Comparison of ENCODE assay signal across 14 cellular contexts in genomic region chr6:19731286-19731685, GRCh38.
DNase-seq lines count a peak whose midpoint lies in the region; ATAC-seq, FAIRE-seq and TF ChIP-seq lines count a peak whose summit lies in the region.
"Had no signal": no experiment of that assay in that cellular context is flagged by ENCODE, and none has a peak within 500 bp of the region (broad histone marks: within the 10 kb centered on the region; RNA-seq: fewer than 3 reads in every experiment).

No MANE protein-coding gene starts in this region.

- no peaks in the 10 kb centered on the region for H3K9me3 ChIP-seq in MG63
- H3K9me3 ChIP-seq in K562 (replicated peaks; ENCODE audit: control insufficient read depth, insufficient read depth, low read depth, low read length), result no peaks in the 10 kb centered on the region
- peaks cover 0 to 5% of the 10 kb centered on the region in 2 donors for H3K9me3 ChIP-seq in right atrium auricular region
- H3K9me3 ChIP-seq: prostate gland had no signal

- CTCF ChIA-PET in BJ (lab: Yijun Ruan, JAX) (no interaction called here), K562 (lab: Yijun Ruan, JAX; ENCODE audit: low intra/inter-chr PET ratio) (no interaction called here)

- H4K20me1 ChIP-seq in K562 (replicated peaks; ENCODE audit: control insufficient read depth, insufficient read depth, low read length), result no peaks in the 10 kb centered on the region

- H3K27ac ChIP-seq in K562 (ENCODE audit: extremely low read depth, low read depth, low read length) (no peak overlapping the region), right atrium auricular region (no peak overlapping the region)
- H3K27ac ChIP-seq: prostate gland had no signal

- H3K36me3 ChIP-seq in BJ (ENCODE audit: control insufficient read depth, insufficient read depth, low read length) (no peaks in the 10 kb centered on the region), MG63 (no peaks in the 10 kb centered on the region), K562 (ENCODE audit: control insufficient read depth, insufficient read depth, low read length) (no peaks in the 10 kb centered on the region), kidney epithelial cell (ENCODE audit: control insufficient read depth, insufficient read depth, low read length) (no peaks in the 10 kb centered on the region), right atrium auricular region (no peaks in the 10 kb centered on the region)
- H3K36me3 ChIP-seq: prostate gland had no signal

- H3K4me3 ChIP-seq in BJ (ENCODE audit: low read depth, low read length) (no peak overlapping the region), MG63 (no peak overlapping the region), K562 (no peak overlapping the region), kidney epithelial cell (ENCODE audit: low read depth, low read length) (no peak overlapping the region), right atrium auricular region (no peak overlapping the region)
- H3K4me3 ChIP-seq: prostate gland had no signal

- peak; percentile 54 for DNase-seq in BJ (ENCODE audit: low read depth)
- peak; percentile 13 for DNase-seq in MG63
- DNase-seq in K562 (ENCODE audit: extremely low read depth in 1 of 4, low spot score in 3 of 4), result no peak
- DNase-seq in kidney epithelial cell (ENCODE audit: low read depth), result peak; percentile 35
- DNase-seq in NK-92 treated with Interleukin-12 subunit alpha and Interleukin-12 subunit beta, amount 100 ng/mL, for 24 hours (lab: John Stamatoyannopoulos, UW), result no peak
- no peak for DNase-seq in C1 segment of cervical spinal cord (lab: John Stamatoyannopoulos, UW)
- no peak for DNase-seq in right atrium auricular region (ENCODE audit: low spot score)
- DNase-seq: activated T-cell treated with anti-CD3 and anti-CD28 coated beads, Interleukin-2, amount 50 U/mL, for 1 hour; CD4-positive, alpha-beta T cell; NCI-H1092 treated with DMSO at 0.1 percent for 48 hours; NCI-H526; stimulated activated naive CD8-positive, alpha-beta T cell treated with anti-CD3 and anti-CD28 coated beads, Interleukin-15, amount 100 ng/mL, for 72 hours had no signal

- H3K4me2 ChIP-seq in K562 (ENCODE audit: insufficient read depth, low read length), result no peak overlapping the region

- ATAC-seq in K562 (0 out of 3 replicates have a peak, but pooled peaks have one; percentile 40), HG02759 (IDR thresholded peaks at IDR 0.05; ENCODE audit: unreplicated experiment) (no peak)
- ATAC-seq: stimulated activated naive CD8-positive, alpha-beta T cell treated with anti-CD3 and anti-CD28 coated beads, Interleukin-15, amount 100 ng/mL, for 72 hours had no signal

- no peak for TF ChIP-seq EP300 in K562 (IDR thresholded peaks at IDR 0.05; ENCODE audit: low read length)

- POLR2A ChIA-PET in BJ (lab: Charles Lee), result no interaction called here
- POLR2A ChIA-PET in K562 (lab: Yijun Ruan, JAX), result no interaction called here

- no peaks in the 10 kb centered on the region for H3K9me1 ChIP-seq in K562 (ENCODE audit: control insufficient read depth, insufficient read depth, low read length)

- intact Hi-C loops in K562 (cut with micrococcal nuclease), result no loop called here

- 0% methylated on average over 5 of the region's 5 CpGs for WGBS in K562 (ENCODE audit: insufficient coverage, low coverage, missing lambda C conversion rate)

- no peak overlapping the region for H3K9ac ChIP-seq in K562 (ENCODE audit: insufficient read depth in 1 of 2, low read depth in 2 of 2, low read length in 2 of 2)

- no TSS peak for BruUV-seq in K562 (replicated peaks; lab: Mats Ljungman, UMichigan)

- no peaks in the 10 kb centered on the region for H3K79me2 ChIP-seq in K562 (ENCODE audit: control insufficient read depth, insufficient read depth, low read length)

- no peak for FAIRE-seq in K562 (lab: Jason Lieb, UNC)

- H2AFZ ChIP-seq in K562 (ENCODE audit: low read depth, low read length), result no peak overlapping the region

- H3K27me3 ChIP-seq in BJ (ENCODE audit: control insufficient read depth, insufficient read depth, low read length) (no peaks in the 10 kb centered on the region), MG63 (no peaks in the 10 kb centered on the region), K562 (ENCODE audit: control insufficient read depth in 2 of 2, insufficient read depth in 2 of 2, low read length in 2 of 2) (no peaks in the 10 kb centered on the region), kidney epithelial cell (ENCODE audit: control insufficient read depth, insufficient read depth, low read length) (no peaks in the 10 kb centered on the region), right atrium auricular region (no peaks in the 10 kb centered on the region)

- H3K4me1 ChIP-seq in K562 (replicated peaks in 1 of 2; ENCODE audit: control insufficient read depth in 2 of 2, insufficient read depth in 2 of 2, low read length in 2 of 2) (no peaks in the 10 kb centered on the region), right atrium auricular region (no peaks in the 10 kb centered on the region)
- H3K4me1 ChIP-seq: prostate gland had no signal

- no peak for TF ChIP-seq RAD21 in K562 (CRISPR knock-in tag; conservative IDR thresholded peaks at IDR 0.05 in 1 of 2, IDR thresholded peaks at IDR 0.05 in 1 of 2)

- TF ChIP-seq CTCF in BJ (IDR thresholded peaks at IDR 0.05; ENCODE audit: insufficient read depth, low read depth, low read length) (no peak), K562 (IDR thresholded peaks at IDR 0.05 in 2 of 3, conservative IDR thresholded peaks at IDR 0.05 in 1 of 3; ENCODE audit: insufficient read depth in 2 of 3, low read depth in 1 of 3, low read length in 3 of 3) (no peak), kidney epithelial cell (IDR thresholded peaks at IDR 0.05; ENCODE audit: insufficient read depth, low read length, poor library complexity, severe bottlenecking) (no peak), right atrium auricular region (IDR thresholded peaks at IDR 0.05) (no peak)

- no peak for TF ChIP-seq POLR2A in K562 (conservative IDR thresholded peaks at IDR 0.05)

- in situ Hi-C loops in K562 (cut with MboI), result no loop called here

TF ChIP-seq in K562, 482 proteins besides CTCF, POLR2A, EP300 and RAD21:
- TF ChIP-seq BRD9 (IDR thresholded peaks at IDR 0.05; ENCODE audit: low read depth, partially characterized antibody) (no peak), CEBPG (CRISPR knock-in tag; IDR thresholded peaks at IDR 0.05) (no peak), CEBPG (tag; conservative IDR thresholded peaks at IDR 0.05 in 1 of 2, IDR thresholded peaks at IDR 0.05 in 1 of 2) (peak; percentile 36 to 71; a peak in 2 of 4 replicates)

Comparison
In these comparisons a context has a peak if more than half of its experiments do, and no peak if none do; other contexts are left out.
1. DNase-seq: peak in BJ (single experiment), MG63 (single experiment) and kidney epithelial cell (single experiment); none in K562 (0 of 4), NK-92 treated with Interleukin-12 subunit alpha and Interleukin-12 subunit beta, amount 100 ng/mL, for 24 hours (single experiment), C1 segment of cervical spinal cord (0 of 14) and right atrium auricular region (single experiment).